ENCODE assay signal across 8 cellular contexts in the genomic region with DNA sequence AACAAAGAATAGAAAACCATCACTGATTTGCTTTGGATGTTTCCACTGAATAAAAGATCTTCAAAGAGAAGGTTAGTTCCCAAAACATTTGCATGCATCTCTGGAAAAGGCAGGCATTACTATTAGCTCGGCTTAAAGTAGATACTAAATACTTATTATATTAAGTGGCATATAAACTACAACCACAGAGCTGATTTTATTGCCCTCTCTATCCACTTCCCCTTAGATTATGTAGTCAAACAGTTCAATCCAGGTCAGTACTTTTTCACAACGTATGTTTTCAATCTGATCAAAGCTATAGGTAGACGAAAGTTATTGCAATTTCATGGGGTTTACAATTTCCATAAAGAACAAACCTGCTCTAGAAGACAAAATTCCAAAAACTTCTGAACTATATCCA. TPM values are rescaled to one million over a fixed set of nuclear protein-coding genes. Genes with fewer than 3 reads are reported as not detected.
DNase-seq lines count a peak whose midpoint lies in the region; ATAC-seq and TF ChIP-seq lines count a peak whose summit lies in the region.

No MANE protein-coding gene starts in this region.

- peak overlapping the region; percentile 59 for H2AFZ ChIP-seq in GM23248

- peaks cover 51% of the 10 kb centered on the region for H3F3A ChIP-seq in GM23248 (ENCODE audit: insufficient read depth)

- no peaks in the 10 kb centered on the region for H4K20me1 ChIP-seq in GM23248 (ENCODE audit: insufficient read depth)

- H3K36me3 ChIP-seq in GM23248 (ENCODE audit: low read depth): no peaks in the 10 kb centered on the region
- peaks cover 0 to 25% (median 0%) of the 10 kb centered on the region in 3 donors for H3K36me3 ChIP-seq in Peyer's patch
- peaks cover 0 to 26% (median 0%) of the 10 kb centered on the region in 3 donors for H3K36me3 ChIP-seq in esophagus squamous epithelium

- peak overlapping the region; percentile 86 for H3K4me2 ChIP-seq in GM23248 (ENCODE audit: unreplicated experiment)

- in situ Hi-C loops in GM23248 (cut with MboI): no loop called here
- in situ Hi-C loops in ACHN (cut with HindIII; ENCODE audit: low pct_ligation_motif_present, low pct_unique_long_range_greater_than_20kb, low sequenced_read_pairs): no loop called here

- ATAC-seq in HG03280 (IDR thresholded peaks at IDR 0.05; ENCODE audit: unreplicated experiment) (no peak), HG03196 (IDR thresholded peaks at IDR 0.05; ENCODE audit: unreplicated experiment) (no peak)

- H3K4me1 ChIP-seq in GM23248 (ENCODE audit: insufficient read depth): peaks cover 48% of the 10 kb centered on the region
- H3K4me1 ChIP-seq in Peyer's patch: peaks cover 0 to 28% (median 5%) of the 10 kb centered on the region in 4 donors
- peaks cover 4 to 47% (median 21%) of the 10 kb centered on the region in 3 donors for H3K4me1 ChIP-seq in esophagus squamous epithelium

- H3K9ac ChIP-seq in GM23248: peak overlapping the region; percentile 90

- TF ChIP-seq CTCF in Peyer's patch (IDR thresholded peaks at IDR 0.05) (no peak), esophagus squamous epithelium (IDR thresholded peaks at IDR 0.05) (no peak)

- peaks cover 48% of the 10 kb centered on the region for H3K79me2 ChIP-seq in GM23248 (ENCODE audit: insufficient read depth)

- intact Hi-C loops in esophagus squamous epithelium (cut with DNase I): loop anchor here (10.0 kb wide), 1 partner anchor 95 kb away; the partner anchor contains the start of gene TEX55

- H3K4me3 ChIP-seq in GM23248 (peak overlapping the region; percentile 81), Peyer's patch (peak overlapping the region in 3 of 4 donors; percentile 80 to 93 (median 86)), esophagus squamous epithelium (peak overlapping the region; percentile 66 to 98 (median 84)), skeletal muscle cell (ENCODE audit: low read depth, low read length) (peak overlapping the region; percentile 70)

- TF ChIP-seq POLR2A in Peyer's patch (IDR thresholded peaks at IDR 0.05): no peak
- TF ChIP-seq POLR2A in esophagus squamous epithelium (IDR thresholded peaks at IDR 0.05): no peak

- no peaks in the 10 kb centered on the region for H3K9me2 ChIP-seq in GM23248 (ENCODE audit: insufficient read depth)

- WGBS in GM23248 (ENCODE audit: low coverage in 1 of 2, low lambda C conversion rate in 2 of 2, missing lambda C conversion rate in 2 of 2), 2 experiments: 4 to 7% methylated on average over 3 of the region's 3 CpGs
- whole genome bisulfite sequencing in esophagus squamous epithelium, 2 donors: 19 to 22% methylated on average over 3 of the region's 3 CpGs

- H3K27ac ChIP-seq in GM23248: peak overlapping the region; percentile 77
- H3K27ac ChIP-seq in Peyer's patch: peak overlapping the region; percentile 94 to 99 (median 96)
- peak overlapping the region in 3 of 4 donors; percentile 90 to 96 (median 96) for H3K27ac ChIP-seq in esophagus squamous epithelium

- H3K27me3 ChIP-seq in GM23248 (replicated peaks; ENCODE audit: insufficient read depth): no peaks in the 10 kb centered on the region
- no peaks in the 10 kb centered on the region for H3K27me3 ChIP-seq in Peyer's patch
- H3K27me3 ChIP-seq in esophagus squamous epithelium: no peaks in the 10 kb centered on the region

- H3K9me3 ChIP-seq in GM23248 (ENCODE audit: low read depth) (no peaks in the 10 kb centered on the region), Peyer's patch (no peaks in the 10 kb centered on the region), esophagus squamous epithelium (no peaks in the 10 kb centered on the region)

- DNase-seq in GM23248 (peak; percentile 39), Peyer's patch (no peak), esophagus squamous epithelium (lab: John Stamatoyannopoulos, UW) (no peak), skeletal muscle cell (ENCODE audit: low read depth) (no peak), foreskin melanocyte (no peak), ACHN (no peak)

RNA-seq across cellular contexts. Expression of gene B4GALT4, which starts 1.3 kb away (rescaled TPM):
- 55.6 and 56.0 TPM in 2 replicates for total RNA-seq in GM23248 (2014; rRNA removed; shearing (Covaris generic))
- polyA plus RNA-seq in GM23248 (2016; fragmentation: Nextera tagmentation; extraction: Ambion mirVana): 64.0 and 67.9 TPM in 2 replicates
- total RNA-seq in Peyer's patch (10 to 100 TPM; 10.7 to 59.9 (median 47.9) TPM), esophagus squamous epithelium (10 to 100 TPM; 12.8 to 21.6 (median 15.9) TPM)

RNA-seq across cellular contexts. Expression of gene ARHGAP31, which starts 54.8 kb away (rescaled TPM):
- total RNA-seq in GM23248 (2014; rRNA removed; shearing (Covaris generic)): 14.0 and 15.3 TPM in 2 replicates
- 8.1 and 8.5 TPM in 2 replicates for polyA plus RNA-seq in GM23248 (2016; fragmentation: Nextera tagmentation; extraction: Ambion mirVana)
- total RNA-seq in Peyer's patch: 10 to 100 TPM in 2 of 4 donors, 1 to 10 TPM in 2; 4.7 to 19.0 (median 10.1) TPM
- total RNA-seq in esophagus squamous epithelium: 1 to 10 TPM; 2.7 to 9.3 (median 7.6) TPM
